9 cellular contexts compared by ENCODE assay signal in the genomic region with DNA sequence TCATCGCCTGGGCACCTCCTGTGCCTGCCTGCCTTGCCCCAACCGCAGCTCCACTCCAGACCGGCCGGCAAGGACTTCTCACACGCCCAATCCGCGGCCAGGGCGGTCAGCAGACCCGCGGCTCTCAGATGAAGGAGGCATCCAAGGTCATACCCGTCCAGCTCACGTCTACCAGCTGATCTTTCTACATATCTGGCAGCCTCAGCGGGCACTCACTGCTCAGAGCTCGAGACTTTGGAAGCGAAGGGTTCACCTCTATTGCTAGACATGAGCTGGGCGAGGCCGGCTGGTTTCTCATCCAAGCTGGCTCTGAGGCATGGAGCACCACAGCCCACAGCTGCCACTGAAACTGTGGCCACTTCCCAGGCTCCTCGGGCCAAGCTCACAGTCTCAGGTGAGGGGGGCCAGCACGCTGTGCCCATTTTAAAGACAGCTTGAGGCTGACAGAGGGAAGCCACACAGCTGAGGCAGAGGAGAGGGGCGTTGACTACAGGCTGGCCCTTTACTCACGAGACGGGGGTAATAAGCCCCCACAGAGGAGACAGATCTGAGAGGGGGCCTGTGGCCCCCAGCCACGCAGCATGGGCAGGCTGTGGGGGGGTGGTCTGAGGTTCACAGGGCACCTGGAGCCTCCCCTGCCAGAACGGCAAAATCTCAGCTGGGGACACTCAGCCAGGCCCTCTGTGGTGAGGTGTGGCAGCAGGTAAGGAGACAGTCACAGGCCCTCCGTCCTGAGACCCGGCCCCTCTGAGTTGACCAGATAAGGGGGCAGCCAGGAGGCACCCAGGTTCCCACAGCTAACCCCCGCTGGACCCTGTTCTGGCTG. TPM values are rescaled to one million over a fixed set of nuclear protein-coding genes. Genes with fewer than 3 reads are reported as not detected.
A peak's percentile ranks its signal among the peaks of the same experiment; 100 is the strongest.
DNase-seq lines count a peak whose midpoint lies in the region; ATAC-seq and TF ChIP-seq lines count a peak whose summit lies in the region.
"Had no signal": no experiment of that assay in that cellular context is flagged by ENCODE, and none has a peak within 500 bp of the region (broad histone marks: within the 10 kb centered on the region; RNA-seq: fewer than 3 reads in every experiment).

No MANE protein-coding gene starts in this region.

- H4K20me1 ChIP-seq in fibroblast of lung (ENCODE audit: control insufficient read depth, extremely low read depth, insufficient read depth, low read length) = no peaks in the 10 kb centered on the region

- H3K4me3 Mint-ChIP-seq in natural killer cell treated with Interleukin-12 subunit alpha and Interleukin-12 subunit beta and Interleukin-15 and Interleukin-18, amount 100 ng/mL, for 72 hours = no peak overlapping the region

- CTCF ChIA-PET in Panc1 (lab: Charles Lee) = interaction anchor here (0.6 to 1.3 kb wide), 4 partner anchors 10 to 209 kb away, joined by 3 to 6 read pairs (median 4); no protein-coding TSS in a partner anchor

- H3K27ac Mint-ChIP-seq in natural killer cell treated with Interleukin-12 subunit alpha and Interleukin-12 subunit beta and Interleukin-15 and Interleukin-18, amount 100 ng/mL, for 72 hours = no peak overlapping the region

- H3K9ac ChIP-seq in fibroblast of lung (ENCODE audit: insufficient read depth, low read length) = no peak overlapping the region

- H3K27me3 ChIP-seq in Panc1 (ENCODE audit: control insufficient read depth, insufficient read depth, low read length) (no peaks in the 10 kb centered on the region), fibroblast of lung (ENCODE audit: control insufficient read depth, insufficient read depth, low read length) (no peaks in the 10 kb centered on the region)

- intact Hi-C loops in Panc1 (cut with micrococcal nuclease; ENCODE audit: unreplicated experiment) = no loop called here

- H3K9me3 ChIP-seq in Panc1 (ENCODE audit: control insufficient read depth, insufficient read depth, low read depth, low read length) (no peaks in the 10 kb centered on the region), fibroblast of lung (ENCODE audit: control insufficient read depth, insufficient read depth, low read depth, low read length) (no peaks in the 10 kb centered on the region)

- peaks cover 0 to 8% of the 10 kb centered on the region in 2 donors for H3K27me3 Mint-ChIP-seq in natural killer cell treated with Interleukin-12 subunit alpha and Interleukin-12 subunit beta and Interleukin-15 and Interleukin-18, amount 100 ng/mL, for 72 hours

- H3K4me2 ChIP-seq in fibroblast of lung (ENCODE audit: extremely low read depth, insufficient read depth, low read length) = peak overlapping the region; percentile 62

- H3K4me1 Mint-ChIP-seq in natural killer cell treated with Interleukin-12 subunit alpha and Interleukin-12 subunit beta and Interleukin-15 and Interleukin-18, amount 100 ng/mL, for 72 hours (ENCODE audit: low read depth in 2 of 2) = no peaks in the 10 kb centered on the region

- no peaks in the 10 kb centered on the region for H3K9me3 Mint-ChIP-seq in natural killer cell treated with Interleukin-12 subunit alpha and Interleukin-12 subunit beta and Interleukin-15 and Interleukin-18, amount 100 ng/mL, for 72 hours

- H3K4me1 ChIP-seq in Panc1 (ENCODE audit: control insufficient read depth, insufficient read depth, low read length) (peaks cover 70% of the 10 kb centered on the region), fibroblast of lung (ENCODE audit: control insufficient read depth, extremely low read depth, insufficient read depth, low read length) (peaks cover 26% of the 10 kb centered on the region)

- in situ Hi-C loops in Panc1 (cut with HindIII; ENCODE audit: low pct_unique_long_range_greater_than_20kb, low sequenced_read_pairs) = no loop called here

- H3K27ac ChIP-seq in 22Rv1 (peak overlapping the region; percentile 92), Panc1 (ENCODE audit: low read length) (peak overlapping the region; percentile 88), fibroblast of lung (ENCODE audit: insufficient read depth, low read length) (no peak overlapping the region)

- H3K79me2 ChIP-seq in fibroblast of lung (ENCODE audit: control insufficient read depth, insufficient read depth, low read length) = peaks cover 5% of the 10 kb centered on the region

- DNase-seq in Panc1 (ENCODE audit: low read depth, low spot score) (no peak), fibroblast of lung (ENCODE audit: low read depth in 2 of 2) (no peak), NCI-H69 (lab: John Stamatoyannopoulos, UW) (no peak), NCI-H1092 treated with DMSO at 0.1 percent for 48 hours (lab: John Stamatoyannopoulos, UW) (no peak)
- peak; percentile 25 for DNase-seq in natural killer cell treated with Interleukin-12 subunit alpha and Interleukin-12 subunit beta and Interleukin-15 and Interleukin-18, amount 100 ng/mL, for 72 hours (ENCODE audit: low spot score)

- ATAC-seq in Panc1 (no peak), HG02678 (IDR thresholded peaks at IDR 0.05; ENCODE audit: unreplicated experiment) (no peak), GM19328 (IDR thresholded peaks at IDR 0.05; ENCODE audit: unreplicated experiment) (no peak)
- no peak for ATAC-seq in natural killer cell treated with Interleukin-12 subunit alpha and Interleukin-12 subunit beta and Interleukin-15 and Interleukin-18, amount 100 ng/mL, for 72 hours
- ATAC-seq: activated CD4-positive, CD25-positive, alpha-beta regulatory T cell treated with anti-CD3 and anti-CD28 coated beads, Interleukin-2, amount 50 U/mL, for 24 hours had no signal

- POLR2A ChIA-PET in Panc1 (lab: Charles Lee) = interaction anchor here (0.6 kb wide), 1 partner anchor 13 kb away, joined by 3 read pairs; no protein-coding TSS in a partner anchor

- H3K36me3 Mint-ChIP-seq in natural killer cell treated with Interleukin-12 subunit alpha and Interleukin-12 subunit beta and Interleukin-15 and Interleukin-18, amount 100 ng/mL, for 72 hours = no peaks in the 10 kb centered on the region

- H3K4me3 ChIP-seq in Panc1 (ENCODE audit: low read depth in 2 of 2, low read length in 2 of 2) = peak overlapping the region; percentile 89 to 96
- peak overlapping the region in 3 of 4 experiments; percentile 11 to 82 (median 65) for H3K4me3 ChIP-seq in fibroblast of lung (replicated peaks in 1 of 4; ENCODE audit: control extremely low read depth in 1 of 4, insufficient read depth in 1 of 4, low read depth in 3 of 4, low read length in 4 of 4)

- TF ChIP-seq CTCF in 22Rv1 (IDR thresholded peaks at IDR 0.05) (no peak), Panc1 (IDR thresholded peaks at IDR 0.05) (no peak), fibroblast of lung (conservative IDR thresholded peaks at IDR 0.05 in 1 of 2, IDR thresholded peaks at IDR 0.05 in 1 of 2; ENCODE audit: low read depth in 1 of 2, low read length in 2 of 2) (no peak)

- H3K36me3 ChIP-seq in Panc1 (ENCODE audit: control insufficient read depth, insufficient read depth, low read length) (no peaks in the 10 kb centered on the region; the same call in 1 of the 2 replicates), fibroblast of lung (ENCODE audit: control insufficient read depth, insufficient read depth, low read length) (peaks cover 5% of the 10 kb centered on the region)

- no peak overlapping the region for H2AFZ ChIP-seq in fibroblast of lung (ENCODE audit: low read length)

- no TSS peak for BruUV-seq in Panc1 (replicated peaks; lab: Mats Ljungman, UMichigan)

RNA-seq across cellular contexts. Expression of gene LAMA5, which starts 2.0 kb away (rescaled TPM):
- total RNA-seq in Panc1 (2021; ENCODE audit: unreplicated experiment) = 497 TPM
- polyA plus RNA-seq in Panc1 (2012; ENCODE audit: insufficient read length) = 508 TPM
- 47.0 and 81.6 TPM in 2 replicates for total RNA-seq in fibroblast of lung
- 1.5 and 4.3 TPM in 2 replicates for polyA plus RNA-seq in fibroblast of lung
- polyA plus RNA-seq in fibroblast of lung (2012) = 22.0 and 58.2 TPM in 2 replicates
- 6.9 and 17.3 TPM in 2 replicates for polyA minus RNA-seq in fibroblast of lung (ENCODE audit: low replicate concordance)
- 1 to 10 TPM; 1.5 to 1.9 TPM for total RNA-seq in natural killer cell treated with Interleukin-12 subunit alpha and Interleukin-12 subunit beta and Interleukin-15 and Interleukin-18, amount 100 ng/mL, for 72 hours

RNA-seq across cellular contexts. Expression of gene RPS21, which starts 21.8 kb away (rescaled TPM):
- total RNA-seq in Panc1 (2021; ENCODE audit: unreplicated experiment) (1,761 TPM), fibroblast of lung (718 and 867 TPM in 2 replicates)
- polyA plus RNA-seq in Panc1 (2012; ENCODE audit: insufficient read length) = 4,052 TPM
- 2,081 and 2,825 TPM in 2 replicates for polyA plus RNA-seq in fibroblast of lung
- polyA plus RNA-seq in fibroblast of lung (2012) = 3,514 and 3,924 TPM in 2 replicates
- 272 and 495 TPM in 2 replicates for polyA minus RNA-seq in fibroblast of lung (ENCODE audit: low replicate concordance)
- 1,000 to 10,000 TPM; 1,109 to 1,318 TPM for total RNA-seq in natural killer cell treated with Interleukin-12 subunit alpha and Interleukin-12 subunit beta and Interleukin-15 and Interleukin-18, amount 100 ng/mL, for 72 hours

RNA-seq across cellular contexts. Expression of gene CABLES2, which starts 42.0 kb away (rescaled TPM):
- total RNA-seq in Panc1 (2021; ENCODE audit: unreplicated experiment) (9.8 TPM), fibroblast of lung (0.51 and 0.66 TPM in 2 replicates)
- 12.0 TPM for polyA plus RNA-seq in Panc1 (2012; ENCODE audit: insufficient read length)
- 2.9 and 4.4 TPM in 2 replicates for polyA plus RNA-seq in fibroblast of lung
- 3.4 and 5.3 TPM in 2 replicates for polyA plus RNA-seq in fibroblast of lung (2012)
- polyA minus RNA-seq in fibroblast of lung (ENCODE audit: low replicate concordance) = 7.4 and 8.2 TPM in 2 replicates
- total RNA-seq in natural killer cell treated with Interleukin-12 subunit alpha and Interleukin-12 subunit beta and Interleukin-15 and Interleukin-18, amount 100 ng/mL, for 72 hours = 1 to 10 TPM; 9.4 to 9.5 TPM

Comparison
In these comparisons a context has a peak if more than half of its experiments do, and no peak if none do; other contexts are left out.
1. RNA of gene LAMA5, which starts 2.0 kb away (total RNA-seq): 497 TPM in Panc1 (single experiment) and 47.0 to 81.6 TPM in fibroblast of lung; 1.5 to 1.9 TPM in natural killer cell treated with Interleukin-12 subunit alpha and Interleukin-12 subunit beta and Interleukin-15 and Interleukin-18, amount 100 ng/mL, for 72 hours; every median in the first group is over 10 times any median in the second.